Comparison of ENCODE assay signal across 6 cellular contexts in the genomic region with DNA sequence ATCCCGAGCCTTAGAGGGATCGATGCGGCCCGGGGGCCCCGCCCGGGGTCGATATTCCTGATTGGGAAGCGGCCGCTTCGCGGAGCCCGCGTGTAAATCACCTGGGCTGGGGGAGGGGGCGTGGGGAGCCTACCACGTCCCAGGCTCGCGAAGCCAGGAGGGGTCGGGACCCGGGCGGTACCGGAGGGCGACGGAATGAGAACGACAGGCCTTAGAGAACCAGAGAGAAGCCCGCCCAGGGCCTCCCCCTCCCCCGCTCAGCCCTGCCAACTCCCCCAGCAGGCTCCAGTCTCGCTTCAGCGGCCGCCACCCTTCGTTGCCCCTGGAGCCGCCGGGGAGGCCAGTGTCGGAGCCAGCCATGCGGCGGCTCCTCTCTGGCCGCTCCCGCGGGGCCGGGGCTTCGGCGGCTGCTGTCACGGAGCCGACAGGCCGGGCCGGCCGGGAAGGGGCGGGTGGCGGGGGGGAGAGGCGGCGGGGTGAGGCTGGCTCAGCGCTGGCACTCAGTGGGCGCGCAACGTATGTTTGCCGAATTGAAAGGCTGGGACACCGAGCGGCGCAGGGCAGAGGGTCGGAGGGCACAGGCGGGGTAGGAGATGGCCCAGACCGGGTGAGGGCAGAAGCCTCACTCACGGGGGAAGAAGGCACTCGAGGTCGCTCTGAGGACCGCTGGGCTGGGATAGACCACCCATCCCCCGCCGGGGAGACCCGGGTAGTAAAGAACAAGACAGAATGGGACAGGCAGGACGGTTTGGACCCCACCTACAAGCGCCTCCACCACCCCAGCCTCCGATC. TPM values are rescaled to one million over a fixed set of nuclear protein-coding genes. Genes with fewer than 3 reads are reported as not detected.
A peak's percentile ranks its signal among the peaks of the same experiment; 100 is the strongest.
DNase-seq lines count a peak whose midpoint lies in the region; ATAC-seq and TF ChIP-seq lines count a peak whose summit lies in the region.

No MANE protein-coding gene starts in this region.

- no peaks in the 10 kb centered on the region for H3K9me2 ChIP-seq in GM23248 (ENCODE audit: insufficient read depth)

- TF ChIP-seq CTCF in WERI-Rb-1 (IDR thresholded peaks at IDR 0.05; ENCODE audit: low read depth, low read length) (no peak), liver (IDR thresholded peaks at IDR 0.05; ENCODE audit: low read depth, low read length, missing input control) (no peak)

- H3K9me3 ChIP-seq in GM23248 (ENCODE audit: low read depth) (no peaks in the 10 kb centered on the region), WERI-Rb-1 (ENCODE audit: severe bottlenecking) (no peaks in the 10 kb centered on the region), liver (ENCODE audit: control insufficient read depth in 4 of 4, low read length in 3 of 4) (no peaks in the 10 kb centered on the region)

- H3K4me1 ChIP-seq in GM23248 (ENCODE audit: insufficient read depth) (peaks cover 20% of the 10 kb centered on the region), liver (ENCODE audit: control insufficient read depth in 4 of 4, insufficient read depth in 4 of 4, low read length in 3 of 4) (peaks cover 30 to 60% (median 46%) of the 10 kb centered on the region in 4 donors)

- 0 out of 2 replicates have a peak, but pooled peaks cover 4% of the 10 kb centered on the region for H3F3A ChIP-seq in GM23248 (ENCODE audit: insufficient read depth)

- in situ Hi-C loops in GM23248 (cut with MboI), result no loop called here

- H3K27me3 ChIP-seq in GM23248 (replicated peaks; ENCODE audit: insufficient read depth) (peaks cover 52% of the 10 kb centered on the region), WERI-Rb-1 (ENCODE audit: insufficient read depth, low read depth, severe bottlenecking) (peaks cover 58% of the 10 kb centered on the region), liver (ENCODE audit: control insufficient read depth in 4 of 4, insufficient read depth in 4 of 4, low read length in 3 of 4) (no peaks in the 10 kb centered on the region)

- ATAC-seq in HG03439 (IDR thresholded peaks at IDR 0.05; ENCODE audit: unreplicated experiment) (no peak), HG02885 (IDR thresholded peaks at IDR 0.05; ENCODE audit: poor library complexity, unreplicated experiment) (no peak)

- H4K20me1 ChIP-seq in GM23248 (ENCODE audit: insufficient read depth), result no peaks in the 10 kb centered on the region

- H3K79me2 ChIP-seq in GM23248 (ENCODE audit: insufficient read depth), result no peaks in the 10 kb centered on the region

- 1 to 4% methylated on average over 51 to 64 of the region's 71 CpGs for WGBS in GM23248 (ENCODE audit: low coverage in 1 of 2, low lambda C conversion rate in 2 of 2, missing lambda C conversion rate in 2 of 2), 2 experiments
- WGBS in liver, result 2% methylated on average over 71 of the region's 71 CpGs

- no peaks in the 10 kb centered on the region for H3K36me3 ChIP-seq in GM23248 (ENCODE audit: low read depth)
- no peaks in the 10 kb centered on the region for H3K36me3 ChIP-seq in WERI-Rb-1
- H3K36me3 ChIP-seq in liver (ENCODE audit: control insufficient read depth in 4 of 4, insufficient read depth in 3 of 4, low read depth in 1 of 4, low read length in 3 of 4), result no peaks in the 10 kb centered on the region

- H3K27ac ChIP-seq in GM23248 (no peak overlapping the region), WERI-Rb-1 (no peak overlapping the region), liver (ENCODE audit: low read depth in 1 of 2, low read length in 2 of 2) (peak overlapping the region; percentile 40)

- peak; percentile 60 for DNase-seq in GM23248
- DNase-seq in WERI-Rb-1, result peak; percentile 60
- DNase-seq in midbrain (lab: John Stamatoyannopoulos, UW), result no peak

- no peak for TF ChIP-seq RAD21 in liver (IDR thresholded peaks at IDR 0.05)

- H3K9ac ChIP-seq in GM23248, result no peak overlapping the region
- no peak overlapping the region for H3K9ac ChIP-seq in liver (ENCODE audit: low read depth in 1 of 2, low read length in 2 of 2)

- H3K4me3 ChIP-seq in GM23248 (peak overlapping the region; percentile 37), WERI-Rb-1 (ENCODE audit: low read depth, low read length) (peak overlapping the region; percentile 32), liver (ENCODE audit: low read depth in 1 of 3, low read length in 3 of 3) (peak overlapping the region; percentile 21 to 67 (median 51))

- peak overlapping the region; percentile 62 for H3K4me2 ChIP-seq in GM23248 (ENCODE audit: unreplicated experiment)

- peak overlapping the region; percentile 70; the same call in 1 of the 2 replicates for H2AFZ ChIP-seq in GM23248

TF ChIP-seq in liver, 16 proteins besides CTCF, POLR2A, EP300 and RAD21:
- TF ChIP-seq, protein P1, sequence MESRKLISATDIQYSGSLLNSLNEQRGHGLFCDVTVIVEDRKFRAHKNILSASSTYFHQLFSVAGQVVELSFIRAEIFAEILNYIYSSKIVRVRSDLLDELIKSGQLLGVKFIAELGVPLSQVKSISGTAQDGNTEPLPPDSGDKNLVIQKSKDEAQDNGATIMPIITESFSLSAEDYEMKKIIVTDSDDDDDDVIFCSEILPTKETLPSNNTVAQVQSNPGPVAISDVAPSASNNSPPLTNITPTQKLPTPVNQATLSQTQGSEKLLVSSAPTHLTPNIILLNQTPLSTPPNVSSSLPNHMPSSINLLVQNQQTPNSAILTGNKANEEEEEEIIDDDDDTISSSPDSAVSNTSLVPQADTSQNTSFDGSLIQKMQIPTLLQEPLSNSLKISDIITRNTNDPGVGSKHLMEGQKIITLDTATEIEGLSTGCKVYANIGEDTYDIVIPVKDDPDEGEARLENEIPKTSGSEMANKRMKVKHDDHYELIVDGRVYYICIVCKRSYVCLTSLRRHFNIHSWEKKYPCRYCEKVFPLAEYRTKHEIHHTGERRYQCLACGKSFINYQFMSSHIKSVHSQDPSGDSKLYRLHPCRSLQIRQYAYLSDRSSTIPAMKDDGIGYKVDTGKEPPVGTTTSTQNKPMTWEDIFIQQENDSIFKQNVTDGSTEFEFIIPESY (IDR thresholded peaks at IDR 0.05), result no peak
- TF ChIP-seq, protein P2, sequence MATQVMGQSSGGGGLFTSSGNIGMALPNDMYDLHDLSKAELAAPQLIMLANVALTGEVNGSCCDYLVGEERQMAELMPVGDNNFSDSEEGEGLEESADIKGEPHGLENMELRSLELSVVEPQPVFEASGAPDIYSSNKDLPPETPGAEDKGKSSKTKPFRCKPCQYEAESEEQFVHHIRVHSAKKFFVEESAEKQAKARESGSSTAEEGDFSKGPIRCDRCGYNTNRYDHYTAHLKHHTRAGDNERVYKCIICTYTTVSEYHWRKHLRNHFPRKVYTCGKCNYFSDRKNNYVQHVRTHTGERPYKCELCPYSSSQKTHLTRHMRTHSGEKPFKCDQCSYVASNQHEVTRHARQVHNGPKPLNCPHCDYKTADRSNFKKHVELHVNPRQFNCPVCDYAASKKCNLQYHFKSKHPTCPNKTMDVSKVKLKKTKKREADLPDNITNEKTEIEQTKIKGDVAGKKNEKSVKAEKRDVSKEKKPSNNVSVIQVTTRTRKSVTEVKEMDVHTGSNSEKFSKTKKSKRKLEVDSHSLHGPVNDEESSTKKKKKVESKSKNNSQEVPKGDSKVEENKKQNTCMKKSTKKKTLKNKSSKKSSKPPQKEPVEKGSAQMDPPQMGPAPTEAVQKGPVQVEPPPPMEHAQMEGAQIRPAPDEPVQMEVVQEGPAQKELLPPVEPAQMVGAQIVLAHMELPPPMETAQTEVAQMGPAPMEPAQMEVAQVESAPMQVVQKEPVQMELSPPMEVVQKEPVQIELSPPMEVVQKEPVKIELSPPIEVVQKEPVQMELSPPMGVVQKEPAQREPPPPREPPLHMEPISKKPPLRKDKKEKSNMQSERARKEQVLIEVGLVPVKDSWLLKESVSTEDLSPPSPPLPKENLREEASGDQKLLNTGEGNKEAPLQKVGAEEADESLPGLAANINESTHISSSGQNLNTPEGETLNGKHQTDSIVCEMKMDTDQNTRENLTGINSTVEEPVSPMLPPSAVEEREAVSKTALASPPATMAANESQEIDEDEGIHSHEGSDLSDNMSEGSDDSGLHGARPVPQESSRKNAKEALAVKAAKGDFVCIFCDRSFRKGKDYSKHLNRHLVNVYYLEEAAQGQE (IDR thresholded peaks at IDR 0.05), result no peak
- TF ChIP-seq JUND (IDR thresholded peaks at IDR 0.05) (no peak), YY1 (IDR thresholded peaks at IDR 0.05) (peak; percentile 25), ATF3 (IDR thresholded peaks at IDR 0.05) (no peak), NR2F2 (IDR thresholded peaks at IDR 0.05) (no peak), SP1 (IDR thresholded peaks at IDR 0.05) (no peak)

RNA-seq across cellular contexts. Expression of gene DNAJC22, which starts 1.4 kb away (rescaled TPM):
- 1.5 and 2.5 TPM in 2 replicates for total RNA-seq in GM23248 (2014; rRNA removed; shearing (Covaris generic))
- 0.69 and 1.9 TPM in 2 replicates for polyA plus RNA-seq in GM23248 (2016; fragmentation: Nextera tagmentation; extraction: Ambion mirVana)
- total RNA-seq in liver, result 10 to 100 TPM; 16.6 to 49.4 TPM
- 10 to 100 TPM; 22.4 to 34.0 TPM for polyA plus RNA-seq in liver

RNA-seq across cellular contexts. Expression of gene C1QL4, which starts 8.3 kb away (rescaled TPM):
- total RNA-seq in GM23248 (2014; rRNA removed; shearing (Covaris generic)), result not detected in 2 replicates
- polyA plus RNA-seq in GM23248 (2016; fragmentation: Nextera tagmentation; extraction: Ambion mirVana), result not detected in 2 replicates
- not detected for total RNA-seq in liver
- polyA plus RNA-seq in liver, result not detected

RNA-seq across cellular contexts. Expression of gene SPATS2, which starts 22.0 kb away (rescaled TPM):
- 13.7 and 25.0 TPM in 2 replicates for total RNA-seq in GM23248 (2014; rRNA removed; shearing (Covaris generic))
- polyA plus RNA-seq in GM23248 (2016; fragmentation: Nextera tagmentation; extraction: Ambion mirVana) (22.3 and 22.4 TPM in 2 replicates), liver (1 to 10 TPM; 2.4 to 4.9 TPM)
- 1 to 10 TPM; 4.1 to 5.2 TPM for total RNA-seq in liver

RNA-seq across cellular contexts. Expression of gene TROAP, which starts 22.2 kb away (rescaled TPM):
- 4.4 and 6.2 TPM in 2 replicates for total RNA-seq in GM23248 (2014; rRNA removed; shearing (Covaris generic))
- polyA plus RNA-seq in GM23248 (2016; fragmentation: Nextera tagmentation; extraction: Ambion mirVana) (8.8 and 11.7 TPM in 2 replicates), liver (1 to 10 TPM in 1 of 2 donors, under 1 TPM in 1; 0.97 to 2.0 TPM)
- total RNA-seq in liver, result 10 to 100 TPM in 1 of 2 donors, not detected in 1; 17.5 TPM

RNA-seq across cellular contexts. Expression of gene PRPH, which starts 50.3 kb away (rescaled TPM):
- total RNA-seq in GM23248 (2014; rRNA removed; shearing (Covaris generic)), result not detected in 2 replicates
- polyA plus RNA-seq in GM23248 (2016; fragmentation: Nextera tagmentation; extraction: Ambion mirVana) (not detected in 2 replicates), liver (under 1 TPM in 1 of 2 donors, not detected in 1; 0.05 TPM)
- not detected for total RNA-seq in liver

Comparison
In these comparisons a context has a peak if more than half of its experiments do, and no peak if none do; other contexts are left out.
1. H3K27ac ChIP-seq: peak in liver (2 of 2); none in GM23248 (single experiment) and WERI-Rb-1 (single experiment).
2. Peak in every context shown above with its lines, with median percentiles within 50 percentile points of each other: H3K4me3 ChIP-seq.